In the genomic region with DNA sequence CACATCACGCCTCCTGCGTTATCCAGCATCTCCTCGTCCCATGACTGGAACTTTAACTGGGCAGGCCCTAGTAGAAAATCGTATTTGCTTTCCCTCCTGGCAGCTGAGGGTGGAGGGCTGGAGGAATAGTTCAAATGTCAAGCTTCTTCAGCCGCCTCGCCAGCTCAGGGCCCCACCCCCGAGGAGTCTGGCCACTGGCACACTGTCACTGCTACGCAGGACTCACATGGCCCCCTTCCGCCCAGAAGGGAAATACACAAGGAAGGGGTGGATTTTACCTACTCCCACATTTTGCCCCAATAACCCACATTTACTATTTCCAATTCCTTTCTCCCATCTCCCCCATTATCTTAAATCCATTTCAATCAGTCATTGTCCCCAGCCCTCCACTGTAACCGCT, we compare ENCODE assay signal across 2 cellular contexts.
TF ChIP-seq lines count a peak whose summit lies in the region.

No MANE protein-coding gene starts in this region.

TF ChIP-seq in GM23338, 12 proteins besides CTCF, POLR2A, EP300 and RAD21 (continued from another document):
- TF ChIP-seq, protein P1, sequence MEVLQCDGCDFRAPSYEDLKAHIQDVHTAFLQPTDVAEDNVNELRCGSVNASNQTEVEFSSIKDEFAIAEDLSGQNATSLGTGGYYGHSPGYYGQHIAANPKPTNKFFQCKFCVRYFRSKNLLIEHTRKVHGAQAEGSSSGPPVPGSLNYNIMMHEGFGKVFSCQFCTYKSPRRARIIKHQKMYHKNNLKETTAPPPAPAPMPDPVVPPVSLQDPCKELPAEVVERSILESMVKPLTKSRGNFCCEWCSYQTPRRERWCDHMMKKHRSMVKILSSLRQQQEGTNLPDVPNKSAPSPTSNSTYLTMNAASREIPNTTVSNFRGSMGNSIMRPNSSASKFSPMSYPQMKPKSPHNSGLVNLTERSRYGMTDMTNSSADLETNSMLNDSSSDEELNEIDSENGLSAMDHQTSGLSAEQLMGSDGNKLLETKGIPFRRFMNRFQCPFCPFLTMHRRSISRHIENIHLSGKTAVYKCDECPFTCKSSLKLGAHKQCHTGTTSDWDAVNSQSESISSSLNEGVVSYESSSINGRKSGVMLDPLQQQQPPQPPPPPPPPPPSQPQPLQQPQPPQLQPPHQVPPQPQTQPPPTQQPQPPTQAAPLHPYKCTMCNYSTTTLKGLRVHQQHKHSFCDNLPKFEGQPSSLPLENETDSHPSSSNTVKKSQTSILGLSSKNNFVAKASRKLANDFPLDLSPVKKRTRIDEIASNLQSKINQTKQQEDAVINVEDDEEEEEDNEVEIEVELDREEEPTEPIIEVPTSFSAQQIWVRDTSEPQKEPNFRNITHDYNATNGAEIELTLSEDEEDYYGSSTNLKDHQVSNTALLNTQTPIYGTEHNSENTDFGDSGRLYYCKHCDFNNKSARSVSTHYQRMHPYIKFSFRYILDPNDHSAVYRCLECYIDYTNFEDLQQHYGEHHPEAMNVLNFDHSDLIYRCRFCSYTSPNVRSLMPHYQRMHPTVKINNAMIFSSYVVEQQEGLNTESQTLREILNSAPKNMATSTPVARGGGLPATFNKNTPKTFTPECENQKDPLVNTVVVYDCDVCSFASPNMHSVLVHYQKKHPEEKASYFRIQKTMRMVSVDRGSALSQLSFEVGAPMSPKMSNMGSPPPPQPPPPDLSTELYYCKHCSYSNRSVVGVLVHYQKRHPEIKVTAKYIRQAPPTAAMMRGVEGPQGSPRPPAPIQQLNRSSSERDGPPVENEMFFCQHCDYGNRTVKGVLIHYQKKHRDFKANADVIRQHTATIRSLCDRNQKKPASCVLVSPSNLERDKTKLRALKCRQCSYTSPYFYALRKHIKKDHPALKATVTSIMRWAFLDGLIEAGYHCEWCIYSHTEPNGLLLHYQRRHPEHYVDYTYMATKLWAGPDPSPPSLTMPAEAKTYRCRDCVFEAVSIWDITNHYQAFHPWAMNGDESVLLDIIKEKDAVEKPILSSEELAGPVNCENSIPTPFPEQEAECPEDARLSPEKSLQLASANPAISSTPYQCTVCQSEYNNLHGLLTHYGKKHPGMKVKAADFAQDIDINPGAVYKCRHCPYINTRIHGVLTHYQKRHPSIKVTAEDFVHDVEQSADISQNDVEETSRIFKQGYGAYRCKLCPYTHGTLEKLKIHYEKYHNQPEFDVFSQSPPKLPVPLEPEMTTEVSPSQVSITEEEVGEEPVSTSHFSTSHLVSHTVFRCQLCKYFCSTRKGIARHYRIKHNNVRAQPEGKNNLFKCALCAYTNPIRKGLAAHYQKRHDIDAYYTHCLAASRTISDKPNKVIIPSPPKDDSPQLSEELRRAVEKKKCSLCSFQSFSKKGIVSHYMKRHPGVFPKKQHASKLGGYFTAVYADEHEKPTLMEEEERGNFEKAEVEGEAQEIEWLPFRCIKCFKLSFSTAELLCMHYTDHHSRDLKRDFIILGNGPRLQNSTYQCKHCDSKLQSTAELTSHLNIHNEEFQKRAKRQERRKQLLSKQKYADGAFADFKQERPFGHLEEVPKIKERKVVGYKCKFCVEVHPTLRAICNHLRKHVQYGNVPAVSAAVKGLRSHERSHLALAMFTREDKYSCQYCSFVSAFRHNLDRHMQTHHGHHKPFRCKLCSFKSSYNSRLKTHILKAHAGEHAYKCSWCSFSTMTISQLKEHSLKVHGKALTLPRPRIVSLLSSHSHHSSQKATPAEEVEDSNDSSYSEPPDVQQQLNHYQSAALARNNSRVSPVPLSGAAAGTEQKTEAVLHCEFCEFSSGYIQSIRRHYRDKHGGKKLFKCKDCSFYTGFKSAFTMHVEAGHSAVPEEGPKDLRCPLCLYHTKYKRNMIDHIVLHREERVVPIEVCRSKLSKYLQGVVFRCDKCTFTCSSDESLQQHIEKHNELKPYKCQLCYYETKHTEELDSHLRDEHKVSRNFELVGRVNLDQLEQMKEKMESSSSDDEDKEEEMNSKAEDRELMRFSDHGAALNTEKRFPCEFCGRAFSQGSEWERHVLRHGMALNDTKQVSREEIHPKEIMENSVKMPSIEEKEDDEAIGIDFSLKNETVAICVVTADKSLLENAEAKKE (CRISPR knock-in tag; IDR thresholded peaks at IDR 0.05), result no peak
- TF ChIP-seq STAT1 (IDR thresholded peaks at IDR 0.05; ENCODE audit: unreplicated experiment), result no peak
- TF ChIP-seq CREB1 (CRISPR knock-in tag; IDR thresholded peaks at IDR 0.05; ENCODE audit: low read depth), result no peak
- no peak for TF ChIP-seq JUNB (IDR thresholded peaks at IDR 0.05; ENCODE audit: unreplicated experiment)
TF ChIP-seq in GM23338: peak in this region for 0.

TF ChIP-seq in WTC11, 78 proteins besides CTCF, POLR2A, EP300 and RAD21 (continued from another document):
- TF ChIP-seq, protein P2, sequence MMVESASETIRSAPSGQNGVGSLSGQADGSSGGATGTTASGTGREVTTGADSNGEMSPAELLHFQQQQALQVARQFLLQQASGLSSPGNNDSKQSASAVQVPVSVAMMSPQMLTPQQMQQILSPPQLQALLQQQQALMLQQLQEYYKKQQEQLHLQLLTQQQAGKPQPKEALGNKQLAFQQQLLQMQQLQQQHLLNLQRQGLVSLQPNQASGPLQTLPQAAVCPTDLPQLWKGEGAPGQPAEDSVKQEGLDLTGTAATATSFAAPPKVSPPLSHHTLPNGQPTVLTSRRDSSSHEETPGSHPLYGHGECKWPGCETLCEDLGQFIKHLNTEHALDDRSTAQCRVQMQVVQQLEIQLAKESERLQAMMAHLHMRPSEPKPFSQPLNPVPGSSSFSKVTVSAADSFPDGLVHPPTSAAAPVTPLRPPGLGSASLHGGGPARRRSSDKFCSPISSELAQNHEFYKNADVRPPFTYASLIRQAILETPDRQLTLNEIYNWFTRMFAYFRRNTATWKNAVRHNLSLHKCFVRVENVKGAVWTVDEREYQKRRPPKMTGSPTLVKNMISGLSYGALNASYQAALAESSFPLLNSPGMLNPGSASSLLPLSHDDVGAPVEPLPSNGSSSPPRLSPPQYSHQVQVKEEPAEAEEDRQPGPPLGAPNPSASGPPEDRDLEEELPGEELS (CRISPR knock-in tag; IDR thresholded peaks at IDR 0.05), result no peak
